Comparison of ENCODE assay signal across 8 cellular contexts in the genomic region with DNA sequence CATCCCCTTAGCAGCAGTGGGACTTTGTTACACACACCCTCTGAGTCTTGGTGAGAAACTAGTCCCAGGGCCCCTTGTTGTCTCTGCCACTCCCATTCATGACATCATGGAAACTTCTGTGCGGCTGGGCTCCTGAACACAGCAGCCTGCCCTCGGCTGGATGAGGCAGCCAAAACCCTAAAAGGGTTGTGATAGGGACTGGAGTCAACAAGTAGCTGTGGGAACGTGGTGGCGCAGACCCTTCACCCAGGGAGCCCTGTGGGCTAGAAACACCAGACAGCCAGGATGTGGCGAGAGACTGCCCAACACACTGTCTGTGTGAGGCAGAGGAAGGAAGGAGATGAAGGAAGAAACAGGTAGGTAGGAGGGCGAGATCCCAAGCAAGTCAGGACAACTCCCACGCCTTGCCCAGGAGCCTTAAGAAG. TPM values are rescaled to one million over a fixed set of nuclear protein-coding genes. Genes with fewer than 3 reads are reported as not detected.
DNase-seq lines count a peak whose midpoint lies in the region; ATAC-seq lines count a peak whose summit lies in the region.

No MANE protein-coding gene starts in this region.

- ATAC-seq in HG02610 (IDR thresholded peaks at IDR 0.05; ENCODE audit: unreplicated experiment) (no peak), GM21825 (IDR thresholded peaks at IDR 0.05; ENCODE audit: unreplicated experiment) (no peak)

- DNase-seq in GM19240 (ENCODE audit: insufficient read length, low spot score) = peak; percentile 20
- peak; percentile 72 to 79 for DNase-seq in activated CD4-positive, alpha-beta T cell treated with anti-CD3 and anti-CD28 coated beads for 24 hours (ENCODE audit: low read depth in 2 of 2)
- DNase-seq in dermis blood vessel endothelial cell = peak; percentile 9
- DNase-seq in stimulated activated CD4-positive, alpha-beta T cell treated with anti-CD3 and anti-CD28 coated beads, TNF-alpha, amount 100 ng/mL, for 4 hours (ENCODE audit: low read depth in 3 of 3) = peak in 2 of 3 experiments; percentile 77 to 83
- DNase-seq in SIG-M5 treated with dmso at 0.1 percent for 504 hours (lab: John Stamatoyannopoulos, UW; ENCODE audit: unreplicated experiment) = no peak
- no peak for DNase-seq in NCI-H526 treated with DMSO at 0.1 percent for 48 hours (lab: John Stamatoyannopoulos, UW)

RNA-seq across cellular contexts. Expression of gene CD3D, which starts 3.9 kb away (rescaled TPM):
- total RNA-seq in dermis blood vessel endothelial cell = not detected in 2 replicates

RNA-seq across cellular contexts. Expression of gene CD3G, which starts 5.5 kb away (rescaled TPM):
- not detected in 2 replicates for total RNA-seq in dermis blood vessel endothelial cell

RNA-seq across cellular contexts. Expression of gene UBE4A, which starts 20.8 kb away (rescaled TPM):
- total RNA-seq in dermis blood vessel endothelial cell = 32.5 and 43.3 TPM in 2 replicates

RNA-seq across cellular contexts. Expression of gene CD3E, which starts 34.1 kb away (rescaled TPM):
- total RNA-seq in dermis blood vessel endothelial cell = not detected in 2 replicates

Comparison
In these comparisons a context has a peak if more than half of its experiments do, and no peak if none do; other contexts are left out.
1. DNase-seq: peak in GM19240 (single experiment), activated CD4-positive, alpha-beta T cell treated with anti-CD3 and anti-CD28 coated beads for 24 hours (2 of 2), dermis blood vessel endothelial cell (single experiment) and stimulated activated CD4-positive, alpha-beta T cell treated with anti-CD3 and anti-CD28 coated beads, TNF-alpha, amount 100 ng/mL, for 4 hours (2 of 3); none in SIG-M5 treated with dmso at 0.1 percent for 504 hours (single experiment) and NCI-H526 treated with DMSO at 0.1 percent for 48 hours (single experiment).